32 cellular contexts compared by ENCODE assay signal in genomic region chr5:63822633-63823032, GRCh38.
DNase-seq lines count a peak whose midpoint lies in the region; ATAC-seq and TF ChIP-seq lines count a peak whose summit lies in the region.
"Had no signal": no experiment of that assay in that cellular context is flagged by ENCODE, and none has a peak within 500 bp of the region (broad histone marks: within the 10 kb centered on the region; RNA-seq: fewer than 3 reads in every experiment).

No MANE protein-coding gene starts in this region.

- H3K4me3 ChIP-seq in foreskin fibroblast (ENCODE audit: low read depth in 1 of 2, low read length in 2 of 2), result no peak overlapping the region
- H3K4me3 ChIP-seq: A549, SJSA1, uterus had no signal

- no peak for ATAC-seq in HG03159 (IDR thresholded peaks at IDR 0.05; ENCODE audit: unreplicated experiment)
- ATAC-seq: A549; naive thymus-derived CD4-positive, alpha-beta T cell; Panc1; stimulated activated naive CD8-positive, alpha-beta T cell treated with anti-CD3 and anti-CD28 coated beads, Interleukin-15, amount 100 ng/mL, for 72 hours; T-helper 17 cell had no signal

- TF ChIP-seq CTCF in foreskin fibroblast (IDR thresholded peaks at IDR 0.05; ENCODE audit: low read depth, low read length), result no peak
- no peak for TF ChIP-seq CTCF in GM10266 (IDR thresholded peaks at IDR 0.05; ENCODE audit: control insufficient read depth, insufficient read depth, low read depth, missing control alignments)

- DNase-seq in A172 (ENCODE audit: low spot score), result peak; percentile 3
- DNase-seq in NCI-H69 (lab: John Stamatoyannopoulos, UW), result peak; percentile 28
- DNase-seq in SW480 (ENCODE audit: low spot score), result peak; percentile 2
- peak; percentile 9 for DNase-seq in kidney tubule cell (ENCODE audit: low spot score)
- no peak for DNase-seq in foreskin fibroblast
- no peak for DNase-seq in GM10266 (ENCODE audit: extremely low spot score)
- DNase-seq in activated CD4-positive, alpha-beta T cell treated with anti-CD3 and anti-CD28 coated beads, Interleukin-2, amount 50 U/mL, for 4 hours, result no peak
- DNase-seq: activated CD4-positive, alpha-beta T cell treated with anti-CD3 and anti-CD28 coated beads for 4 hours; activated effector memory CD4-positive, alpha-beta T cell treated with anti-CD3 and anti-CD28 coated beads, Interleukin-2, amount 50 U/mL, for 16 hours; activated naive CD8-positive, alpha-beta T cell treated with anti-CD3 and anti-CD28 coated beads, Interleukin-2, amount 10 ng/mL, durations not matched to agents 7 days and 5 days; activated T-cell treated with anti-CD3 and anti-CD28 coated beads, Interleukin-2, amount 50 U/mL, for 1 hour; AML-193; CD8-positive, alpha-beta memory T cell; dermis blood vessel endothelial cell; GDM1; HCEC 1CT; KBM-7; midbrain; naive thymus-derived CD4-positive, alpha-beta T cell; NCI-H1417 treated with DMSO at 0.1 percent for 48 hours; NCI-H2081 treated with DMSO at 0.1 percent for 48 hours; retina; small intestine; stimulated activated CD4-positive, alpha-beta T cell treated with anti-CD3 and anti-CD28 coated beads, Interleukin-1b, Interleukin-23, amount 100 ng/mL, for 48 hours; stimulated activated CD8-positive, alpha-beta memory T cell treated with anti-CD3 and anti-CD28 coated beads, Interleukin-4, amount 100 ng/mL, for 48 hours; stimulated activated naive CD8-positive, alpha-beta T cell treated with anti-CD3 and anti-CD28 coated beads, Interleukin-15, amount 100 ng/mL, for 72 hours; T-helper 17 cell; uterus had no signal

Comparison
In these comparisons a context has a peak if more than half of its experiments do, and no peak if none do; other contexts are left out.
1. DNase-seq: peak in A172 (single experiment), NCI-H69 (single experiment), SW480 (single experiment) and kidney tubule cell (single experiment); none in foreskin fibroblast (0 of 2), GM10266 (single experiment) and activated CD4-positive, alpha-beta T cell treated with anti-CD3 and anti-CD28 coated beads, Interleukin-2, amount 50 U/mL, for 4 hours (0 of 2).